Comparison of ENCODE assay signal across 10 cellular contexts in genomic region chr15:37743826-37744225, GRCh38.
"Had no signal": no experiment of that assay in that cellular context is flagged by ENCODE, and none has a peak within 500 bp of the region (broad histone marks: within the 10 kb centered on the region; RNA-seq: fewer than 3 reads in every experiment).

No MANE protein-coding gene starts in this region.

- H3K27ac ChIP-seq: GM23248, HL-60 had no signal

- H3K4me3 ChIP-seq: GM23248, HAP-1, K562 had no signal

- H3K9me3 ChIP-seq: HAP-1 had no signal

- H3K9ac ChIP-seq: GM23248 had no signal

- DNase-seq: GM23248, GOT3, H7, HFFc6, IMR-90, KG1 had no signal

- ATAC-seq: HCT116, K562 had no signal

- H3K36me3 ChIP-seq: HAP-1 had no signal
